ENCODE assay signal across 11 cellular contexts in genomic region chr2:174631009-174631981, GRCh38. TPM values are rescaled to one million over a fixed set of nuclear protein-coding genes. Genes with fewer than 3 reads are reported as not detected.
A peak's percentile ranks its signal among the peaks of the same experiment; 100 is the strongest.
DNase-seq lines count a peak whose midpoint lies in the region; ATAC-seq, FAIRE-seq and TF ChIP-seq lines count a peak whose summit lies in the region.
"Had no signal": no experiment of that assay in that cellular context is flagged by ENCODE, and none has a peak within 500 bp of the region (broad histone marks: within the 10 kb centered on the region; RNA-seq: fewer than 3 reads in every experiment).

No MANE protein-coding gene starts in this region.

- no peak for DNase-seq in HepG2 (ENCODE audit: low spot score)
- no peak for DNase-seq in right lobe of liver
- DNase-seq in activated CD4-positive, alpha-beta memory T cell treated with anti-CD3 and anti-CD28 coated beads, Interleukin-2, amount 10 ng/mL, durations not matched to agents 7 days and 5 days, result no peak
- DNase-seq in immature natural killer cell, result no peak
- no peak for DNase-seq in GM10248 (ENCODE audit: extremely low spot score)
- no peak for DNase-seq in NAMALWA (ENCODE audit: low spot score)
- no peak for DNase-seq in D721Med (ENCODE audit: insufficient read length, low spot score)
- DNase-seq: NCI-H2081; stimulated activated naive CD4-positive, alpha-beta T cell treated with Interleukin-2 at 50 U/mL for 16 hours; SW 1271 had no signal

- H3K9ac ChIP-seq in HepG2 (ENCODE audit: insufficient read depth, low read depth, low read length), result no peak overlapping the region

- TF ChIP-seq CTCF in HepG2 (CRISPR knock-in tag; IDR thresholded peaks at IDR 0.05) (no peak), right lobe of liver (IDR thresholded peaks at IDR 0.05) (no peak), GM10248 (IDR thresholded peaks at IDR 0.05; ENCODE audit: control extremely low read depth, extremely low read depth, low read depth, missing control alignments) (no peak), D721Med (IDR thresholded peaks at IDR 0.05; ENCODE audit: insufficient read depth, missing control alignments) (no peak)

- H3K79me2 ChIP-seq in HepG2 (ENCODE audit: insufficient read depth, low read length), result no peaks in the 10 kb centered on the region

- 36% methylated on average over 11 of the region's 11 CpGs for WGBS in HepG2 (ENCODE audit: low lambda C conversion rate)
- WGBS in right lobe of liver (ENCODE audit: insufficient coverage, low coverage, low lambda C conversion rate, missing lambda C conversion rate), result 64% methylated on average over 9 of the region's 11 CpGs

- no peak for TF ChIP-seq EP300 in HepG2 (IDR thresholded peaks at IDR 0.05; ENCODE audit: low read depth in 2 of 2, low read length in 2 of 2)
- TF ChIP-seq EP300 in HepG2 (CRISPR knock-in tag; IDR thresholded peaks at IDR 0.05; ENCODE audit: borderline replicate concordance), result no peak

- H3K4me1 ChIP-seq in HepG2 (ENCODE audit: insufficient read depth, low read length) (no peaks in the 10 kb centered on the region), right lobe of liver (peaks cover 0 to 3% (median 0%) of the 10 kb centered on the region in 4 donors)

- H3K4me3 ChIP-seq in HepG2 (replicated peaks in 1 of 3; ENCODE audit: insufficient read depth in 1 of 3, low read depth in 2 of 3, low read length in 3 of 3) (no peak overlapping the region), right lobe of liver (no peak overlapping the region)

- FAIRE-seq in HepG2 (lab: Jason Lieb, UNC), result no peak
- FAIRE-seq in D721Med (lab: Jason Lieb, UNC), result no peak

- BruUV-seq in HepG2 (replicated peaks; lab: Mats Ljungman, UMichigan), result no TSS peak

- intact Hi-C loops in HepG2 (cut with micrococcal nuclease; ENCODE audit: unreplicated experiment), result no loop called here
- intact Hi-C loops in right lobe of liver (cut with DNase I), result no loop called here

- H3K4me2 ChIP-seq in HepG2 (ENCODE audit: low read depth, low read length), result no peak overlapping the region

- in situ Hi-C loops in HepG2 (cut with HindIII; ENCODE audit: extremely low pct_ligation_motif_present, low pct_unique_long_range_greater_than_20kb), result no loop called here

- POLR2A ChIA-PET in HepG2 (lab: Yijun Ruan, JAX), result no interaction called here
- POLR2A ChIA-PET in activated CD4-positive, alpha-beta memory T cell treated with anti-CD3 and anti-CD28 coated beads, Interleukin-2, amount 10 ng/mL, durations not matched to agents 7 days and 5 days (lab: Charles Lee), result interaction anchor here (1.5 to 16.0 kb wide), 3 partner anchors 18 to 56 kb away, joined by 9 to 558 read pairs (median 364); partner anchors contain the start of gene WIPF1
- POLR2A ChIA-PET in GM10248 (lab: Yijun Ruan, JAX), result no interaction called here

- H3K27me3 ChIP-seq in HepG2 (ENCODE audit: control insufficient read depth in 1 of 2, insufficient read depth in 2 of 2, low read length in 2 of 2) (peaks cover 2 to 26% of the 10 kb centered on the region in 2 experiments; a peak in 3 of 5 replicates), right lobe of liver (no peaks in the 10 kb centered on the region)

- no peak for ATAC-seq in HepG2
- ATAC-seq in right lobe of liver, result no peak
- no peak for ATAC-seq in GM19452 (IDR thresholded peaks at IDR 0.05; ENCODE audit: unreplicated experiment)

- TF ChIP-seq RAD21 in HepG2 (CRISPR knock-in tag; IDR thresholded peaks at IDR 0.05), result no peak

- H3K4me3 Mint-ChIP-seq in activated CD4-positive, alpha-beta memory T cell treated with anti-CD3 and anti-CD28 coated beads, Interleukin-2, amount 10 ng/mL, durations not matched to agents 7 days and 5 days, result peak overlapping the region; percentile 84
- peak overlapping the region; percentile 88 to 99 (median 91) for H3K4me3 Mint-ChIP-seq in immature natural killer cell

- no peak overlapping the region for H3K27ac ChIP-seq in HepG2 (ENCODE audit: extremely low read length, insufficient read depth, low read length)
- H3K27ac ChIP-seq in right lobe of liver, result no peak overlapping the region

- no peak overlapping the region for H2AFZ ChIP-seq in HepG2 (ENCODE audit: low read length)

- no peaks in the 10 kb centered on the region for H3K36me3 ChIP-seq in HepG2 (replicated peaks in 1 of 2; ENCODE audit: control insufficient read depth in 1 of 2, insufficient read depth in 2 of 2, low read length in 2 of 2)
- H3K36me3 ChIP-seq in right lobe of liver, result no peaks in the 10 kb centered on the region

- H3K36me3 Mint-ChIP-seq in activated CD4-positive, alpha-beta memory T cell treated with anti-CD3 and anti-CD28 coated beads, Interleukin-2, amount 10 ng/mL, durations not matched to agents 7 days and 5 days (ENCODE audit: low read depth), result peaks cover 76% of the 10 kb centered on the region
- peaks cover 8 to 18% (median 11%) of the 10 kb centered on the region in 3 donors for H3K36me3 Mint-ChIP-seq in immature natural killer cell

- CTCF ChIA-PET in HepG2 (lab: Yijun Ruan, JAX; ENCODE audit: low intra/inter-chr PET ratio, low total read pairs), result no interaction called here
- CTCF ChIA-PET in activated CD4-positive, alpha-beta memory T cell treated with anti-CD3 and anti-CD28 coated beads, Interleukin-2, amount 10 ng/mL, durations not matched to agents 7 days and 5 days (lab: Charles Lee), result interaction anchor here (1.7 to 4.1 kb wide), 3 partner anchors 33 to 56 kb away, joined by 3 to 82 read pairs (median 18); partner anchors contain the start of gene WIPF1
- CTCF ChIA-PET in GM10248 (lab: Yijun Ruan, JAX), result interaction anchor here (1.1 to 1.5 kb wide), 5 partner anchors 20 to 66 kb away, joined by 3 to 4 read pairs (median 3); no protein-coding TSS in a partner anchor

- H3K9me3 ChIP-seq in HepG2 (ENCODE audit: low read length) (no peaks in the 10 kb centered on the region), right lobe of liver (no peaks in the 10 kb centered on the region)

- no peak for TF ChIP-seq POLR2A in HepG2 (IDR thresholded peaks at IDR 0.05; ENCODE audit: insufficient read depth in 1 of 2, low read depth in 2 of 2, low read length in 2 of 2)
- TF ChIP-seq POLR2A in right lobe of liver (IDR thresholded peaks at IDR 0.05), result no peak

- H4K20me1 ChIP-seq in HepG2 (ENCODE audit: insufficient read depth, low read length), result no peaks in the 10 kb centered on the region; the same call in 1 of the 2 replicates

- H3K4me1 Mint-ChIP-seq in activated CD4-positive, alpha-beta memory T cell treated with anti-CD3 and anti-CD28 coated beads, Interleukin-2, amount 10 ng/mL, durations not matched to agents 7 days and 5 days, result peaks cover 68% of the 10 kb centered on the region
- H3K4me1 Mint-ChIP-seq in immature natural killer cell, result peaks cover 82 to 94% of the 10 kb centered on the region in 2 donors

- no peaks in the 10 kb centered on the region for H3K9me3 Mint-ChIP-seq in activated CD4-positive, alpha-beta memory T cell treated with anti-CD3 and anti-CD28 coated beads, Interleukin-2, amount 10 ng/mL, durations not matched to agents 7 days and 5 days
- no peaks in the 10 kb centered on the region for H3K9me3 Mint-ChIP-seq in immature natural killer cell

- H3K27ac Mint-ChIP-seq in activated CD4-positive, alpha-beta memory T cell treated with anti-CD3 and anti-CD28 coated beads, Interleukin-2, amount 10 ng/mL, durations not matched to agents 7 days and 5 days, result peak overlapping the region; percentile 93
- peak overlapping the region; percentile 68 to 99 (median 97) for H3K27ac Mint-ChIP-seq in immature natural killer cell

- H3K27me3 Mint-ChIP-seq in activated CD4-positive, alpha-beta memory T cell treated with anti-CD3 and anti-CD28 coated beads, Interleukin-2, amount 10 ng/mL, durations not matched to agents 7 days and 5 days, result no peaks in the 10 kb centered on the region
- peaks cover 0 to 6% (median 2%) of the 10 kb centered on the region in 3 donors for H3K27me3 Mint-ChIP-seq in immature natural killer cell (ENCODE audit: low read depth in 3 of 3)

TF ChIP-seq in HepG2, 621 proteins besides CTCF, POLR2A, EP300 and RAD21 (continues in another document):
- no peak for TF ChIP-seq SRSF4 (IDR thresholded peaks at IDR 0.05; ENCODE audit: low read depth, low read length, poor library complexity, severe bottlenecking)
- TF ChIP-seq ZSCAN30 (CRISPR knock-in tag; IDR thresholded peaks at IDR 0.05), result no peak
- TF ChIP-seq CEBPB (IDR thresholded peaks at IDR 0.05; ENCODE audit: borderline replicate concordance, low read depth, low read length), result 0 out of 2 replicates have a peak, but pooled peaks have one; percentile 0
- TF ChIP-seq HMG20A (CRISPR knock-in tag; IDR thresholded peaks at IDR 0.05; ENCODE audit: borderline replicate concordance), result no peak
- no peak for TF ChIP-seq ZNF775 (CRISPR knock-in tag; IDR thresholded peaks at IDR 0.05; ENCODE audit: borderline replicate concordance)
- TF ChIP-seq ZFYVE20 (CRISPR knock-in tag; IDR thresholded peaks at IDR 0.05; ENCODE audit: borderline replicate concordance, low read depth), result no peak

RNA-seq across cellular contexts. Expression of gene WIPF1, which starts 33.7 kb away (rescaled TPM):
- not detected in 2 replicates for total RNA-seq in HepG2 (2016; rRNA removed; fragmentation: Illumina TruSeq; extraction: Trizol)
- not detected in 2 replicates for total RNA-seq in HepG2 (2016; cell fraction: cytosol; rRNA removed; fragmentation: Illumina TruSeq; extraction: Trizol; ENCODE audit: low read depth)
- total RNA-seq in HepG2 (2016; cell fraction: insoluble cytoplasmic fraction; rRNA removed; fragmentation: Illumina TruSeq; extraction: Trizol), result not detected in 2 replicates
- not detected in 2 replicates for total RNA-seq in HepG2 (2016; cell fraction: membrane; rRNA removed; fragmentation: Illumina TruSeq; extraction: Trizol)
- total RNA-seq in HepG2 (2016; cell fraction: nucleus; rRNA removed; fragmentation: Illumina TruSeq; extraction: Trizol), result not detected in 2 replicates
- 0.01 TPM in 1 of 2 replicates, not detected in the other for polyA plus RNA-seq in HepG2 (2011; rRNA removed)
- polyA plus RNA-seq in HepG2 (2011; cell fraction: cytosol; rRNA removed), result 0.04 TPM in 1 of 2 replicates, not detected in the other
- 0.03 TPM in 1 of 2 replicates, not detected in the other for polyA plus RNA-seq in HepG2 (2011; cell fraction: nucleus; rRNA removed)
- polyA plus RNA-seq in HepG2 (2012), result not detected in 2 replicates
- polyA plus RNA-seq in HepG2 (2016; cell fraction: cytosol; fragmentation: Illumina TruSeq; extraction: Trizol; ENCODE audit: low read depth), result not detected in 2 replicates
- not detected in 2 replicates for polyA plus RNA-seq in HepG2 (2016; cell fraction: insoluble cytoplasmic fraction; fragmentation: Illumina TruSeq; extraction: Trizol; ENCODE audit: low read depth)
- polyA plus RNA-seq in HepG2 (2016; cell fraction: membrane; fragmentation: Illumina TruSeq; extraction: Trizol; ENCODE audit: low read depth), result not detected in 2 replicates
- polyA plus RNA-seq in HepG2 (2016; cell fraction: nucleus; fragmentation: Illumina TruSeq; extraction: Trizol; ENCODE audit: insufficient read depth, low read depth), result not detected in 2 replicates
- polyA minus RNA-seq in HepG2 (2011; rRNA and poly(A)+ RNA removed; ENCODE audit: low replicate concordance), result 0.16 TPM in 1 of 2 replicates, not detected in the other
- polyA minus RNA-seq in HepG2 (2011; cell fraction: cytosol; rRNA and poly(A)+ RNA removed), result not detected in 2 replicates
- not detected in 2 replicates for polyA minus RNA-seq in HepG2 (2011; cell fraction: nucleus; rRNA and poly(A)+ RNA removed)
- total RNA-seq in right lobe of liver, result 10 to 100 TPM in 1 of 6 experiments, 1 to 10 TPM in 5; 5.0 to 15.3 (median 7.1) TPM
- 100 to 1,000 TPM; 574 to 590 TPM for total RNA-seq in activated CD4-positive, alpha-beta memory T cell treated with anti-CD3 and anti-CD28 coated beads, Interleukin-2, amount 10 ng/mL, durations not matched to agents 7 days and 5 days
- 100 to 1,000 TPM in 2 of 3 donors, 10 to 100 TPM in 1; 93.7 to 252 (median 131) TPM for polyA plus RNA-seq in immature natural killer cell

Comparison
In these comparisons a context has a peak if more than half of its experiments do, and no peak if none do; other contexts are left out.
1. RNA of gene WIPF1, which starts 33.7 kb away (total RNA-seq): 574 to 590 TPM in activated CD4-positive, alpha-beta memory T cell treated with anti-CD3 and anti-CD28 coated beads, Interleukin-2, amount 10 ng/mL, durations not matched to agents 7 days and 5 days; 5.0 to 15.3 TPM in right lobe of liver and not detected in HepG2; every median in the first group is over 10 times any median in the second.